ENCODE assay signal across 34 cellular contexts in the genomic region with DNA sequence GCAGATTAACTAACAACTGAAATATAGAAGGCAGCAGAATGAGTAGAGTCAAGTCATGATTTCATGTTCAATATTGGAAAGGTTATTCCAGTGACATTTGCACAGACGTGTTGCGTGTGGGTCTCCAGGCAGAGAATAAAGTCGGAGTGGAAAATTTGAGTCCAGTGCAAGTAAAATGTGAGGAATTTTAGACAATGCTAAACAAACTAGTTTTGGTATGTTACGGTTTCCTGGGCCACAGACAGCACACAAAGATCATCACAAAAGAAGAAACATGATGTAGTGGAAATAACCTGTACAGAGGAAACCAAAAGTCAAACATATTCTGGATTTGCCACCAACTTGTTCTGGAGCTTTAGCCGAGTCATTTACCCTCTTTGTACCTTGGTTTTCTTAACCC. TPM values are rescaled to one million over a fixed set of nuclear protein-coding genes. Genes with fewer than 3 reads are reported as not detected.
"Had no signal": no experiment of that assay in that cellular context is flagged by ENCODE, and none has a peak within 500 bp of the region (broad histone marks: within the 10 kb centered on the region; RNA-seq: fewer than 3 reads in every experiment).

No MANE protein-coding gene starts in this region.

- H3K36me3 Mint-ChIP-seq: natural killer cell; stimulated activated effector memory CD8-positive, alpha-beta T cell treated with anti-CD3 and anti-CD28 coated beads, Interleukin-12 subunit alpha, Interleukin-12 subunit beta, amount 100 ng/mL, for 72 hours; type B pancreatic cell had no signal

- H3K27ac ChIP-seq: dorsolateral prefrontal cortex, epithelial cell of prostate, foreskin keratinocyte, heart right ventricle, left ventricle myocardium inferior, lower lobe of right lung, ovary, psoas muscle, sigmoid colon, testis, tibial artery had no signal

- H3K27ac Mint-ChIP-seq: natural killer cell; stimulated activated effector memory CD8-positive, alpha-beta T cell treated with anti-CD3 and anti-CD28 coated beads, Interleukin-12 subunit alpha, Interleukin-12 subunit beta, amount 100 ng/mL, for 72 hours; type B pancreatic cell had no signal

- H3K27me3 ChIP-seq: foreskin keratinocyte, ovary, sigmoid colon, testis, tibial artery had no signal

- H3K4me1 ChIP-seq: foreskin keratinocyte, heart right ventricle, left ventricle myocardium inferior, lower lobe of right lung, psoas muscle, sigmoid colon, testis, tibial artery had no signal

- H3K9me3 ChIP-seq: lower lobe of right lung, ovary, psoas muscle, sigmoid colon, testis, tibial artery had no signal

- ATAC-seq: esophagus mucosa; foreskin keratinocyte; heart right ventricle; left colon; lower lobe of right lung; natural killer cell; psoas muscle; right cardiac atrium; stimulated activated effector memory CD8-positive, alpha-beta T cell treated with anti-CD3 and anti-CD28 coated beads, Interleukin-12 subunit alpha, Interleukin-12 subunit beta, amount 100 ng/mL, for 72 hours; stimulated activated naive CD8-positive, alpha-beta T cell treated with anti-CD3 and anti-CD28 coated beads, Interleukin-15, Interleukin-2, amounts not matched to agents 100 U/mL and 50 U/mL, for 24 hours had no signal

- H3K4me3 Mint-ChIP-seq: natural killer cell; stimulated activated effector memory CD8-positive, alpha-beta T cell treated with anti-CD3 and anti-CD28 coated beads, Interleukin-12 subunit alpha, Interleukin-12 subunit beta, amount 100 ng/mL, for 72 hours; type B pancreatic cell had no signal

- H3K36me3 ChIP-seq: heart right ventricle, left ventricle myocardium inferior, lower lobe of right lung, ovary, sigmoid colon, tibial artery had no signal

- DNase-seq: cortex of kidney; dorsolateral prefrontal cortex; effector CD4-positive, alpha-beta T cell; foreskin keratinocyte; glutamatergic neuron; heart right ventricle; hippocampal formation; islet precursor cell; kidney glomerular epithelial cell; left colon; left ventricle myocardium inferior; lower lobe of right lung; natural killer cell; occipital lobe; ovary; psoas muscle; right cardiac atrium; sigmoid colon; stimulated activated CD4-positive, alpha-beta T cell treated with anti-CD3 and anti-CD28 coated beads, Interleukin-2, amount 100 ng/mL, for 24 hours; stimulated activated CD4-positive, alpha-beta T cell treated with anti-CD3 and anti-CD28 coated beads, Interleukin-4, amount 100 ng/mL, for 24 hours; stimulated activated naive CD8-positive, alpha-beta T cell treated with anti-CD3 and anti-CD28 coated beads, Interleukin-15, Interleukin-2, amounts not matched to agents 100 U/mL and 50 U/mL, for 24 hours; substantia nigra; testis; tibial artery had no signal

- H3K9me3 Mint-ChIP-seq: natural killer cell; stimulated activated effector memory CD8-positive, alpha-beta T cell treated with anti-CD3 and anti-CD28 coated beads, Interleukin-12 subunit alpha, Interleukin-12 subunit beta, amount 100 ng/mL, for 72 hours; type B pancreatic cell had no signal

- H3K4me1 Mint-ChIP-seq: natural killer cell; stimulated activated effector memory CD8-positive, alpha-beta T cell treated with anti-CD3 and anti-CD28 coated beads, Interleukin-12 subunit alpha, Interleukin-12 subunit beta, amount 100 ng/mL, for 72 hours had no signal

- H3K4me3 ChIP-seq: dorsolateral prefrontal cortex, heart right ventricle, left ventricle myocardium inferior, lower lobe of right lung, ovary, psoas muscle, sigmoid colon, testis, tibial artery had no signal

RNA-seq across cellular contexts. Expression of gene OR4F6, which starts 0.4 kb away (rescaled TPM):
- total RNA-seq: esophagus mucosa, fibroblast of lung, foreskin keratinocyte, heart right ventricle, left colon, left ventricle myocardium inferior, lower lobe of right lung, mononuclear cell, natural killer cell, occipital lobe, ovary, psoas muscle, renal cortical epithelial cell, right cardiac atrium, sigmoid colon, skeletal muscle tissue, testis, urinary bladder had no signal
- polyA plus RNA-seq: fibroblast of lung, foreskin keratinocyte, heart right ventricle, neural cell, ovary, psoas muscle, right cardiac atrium, sigmoid colon, urinary bladder had no signal

RNA-seq across cellular contexts. Expression of gene OR4F15, which starts 8.3 kb away (rescaled TPM):
- total RNA-seq: dorsolateral prefrontal cortex, esophagus mucosa, foreskin keratinocyte, heart right ventricle, left colon, left ventricle myocardium inferior, lower lobe of right lung, mononuclear cell, natural killer cell, occipital lobe, ovary, psoas muscle, right cardiac atrium, skeletal muscle tissue, testis, urinary bladder had no signal
- polyA plus RNA-seq: fibroblast of lung, foreskin keratinocyte, heart right ventricle, neural cell, ovary, psoas muscle, right cardiac atrium, sigmoid colon, urinary bladder had no signal
